23 cellular contexts compared by ENCODE assay signal in genomic region chr16:31496670-31497069, GRCh38. TPM values are rescaled to one million over a fixed set of nuclear protein-coding genes. Genes with fewer than 3 reads are reported as not detected.
A peak's percentile ranks its signal among the peaks of the same experiment; 100 is the strongest.
DNase-seq lines count a peak whose midpoint lies in the region; ATAC-seq and TF ChIP-seq lines count a peak whose summit lies in the region.
"Had no signal": no experiment of that assay in that cellular context is flagged by ENCODE, and none has a peak within 500 bp of the region (broad histone marks: within the 10 kb centered on the region; RNA-seq: fewer than 3 reads in every experiment).

No MANE protein-coding gene starts in this region.

- H3K27ac ChIP-seq in lower lobe of right lung, result peak overlapping the region; percentile 31
- H3K27ac ChIP-seq: A549; BLaER1 treated with 17β-estradiol and CSF1 and Interleukin-3, amounts not matched to agents 10 nM and 100 nM had no signal

- H3K4me1 ChIP-seq in lower lobe of right lung, result peaks cover 17% of the 10 kb centered on the region
- H3K4me1 ChIP-seq: A549, BE2C had no signal

- H3K36me3 ChIP-seq in lower lobe of right lung, result peaks cover 80% of the 10 kb centered on the region
- H3K36me3 ChIP-seq: BE2C had no signal

- no peak overlapping the region for H3K27ac Mint-ChIP-seq in chondrocyte (ENCODE audit: unreplicated experiment)
- H3K27ac Mint-ChIP-seq in stimulated activated effector memory CD8-positive, alpha-beta T cell treated with anti-CD3 and anti-CD28 coated beads, Interleukin-12 subunit alpha, Interleukin-12 subunit beta, amount 100 ng/mL, for 72 hours, result peak overlapping the region; percentile 70
- H3K27ac Mint-ChIP-seq: CD4-positive, alpha-beta T cell; HFFc6 had no signal

- peak; percentile 55 for DNase-seq in chondrocyte (ENCODE audit: low spot score)
- DNase-seq in lower lobe of right lung, result peak; percentile 81
- DNase-seq in stimulated activated effector memory CD8-positive, alpha-beta T cell treated with anti-CD3 and anti-CD28 coated beads, Interleukin-12 subunit alpha, Interleukin-12 subunit beta, amount 100 ng/mL, for 72 hours (ENCODE audit: low spot score in 2 of 2), result no peak
- no peak for DNase-seq in activated naive CD4-positive, alpha-beta T cell treated with Interleukin-2 at 50 U/mL for 16 hours
- no peak for DNase-seq in GM10248 (ENCODE audit: extremely low spot score)
- no peak for DNase-seq in cerebellar cortex (ENCODE audit: low spot score)
- DNase-seq: 8988T; ACHN; AML-193; BE2C; CD4-positive, alpha-beta T cell; DMS 273 treated with DMSO at 0.1 percent for 48 hours; DMS79; EL; GDM1; GOT3; HFFc6 had no signal

- no peak for TF ChIP-seq CTCF in chondrocyte (IDR thresholded peaks at IDR 0.05)
- no peak for TF ChIP-seq CTCF in lower lobe of right lung (IDR thresholded peaks at IDR 0.05)
- no peak for TF ChIP-seq CTCF in GM10248 (IDR thresholded peaks at IDR 0.05; ENCODE audit: control extremely low read depth, extremely low read depth, low read depth, missing control alignments)

- H3K36me3 Mint-ChIP-seq in chondrocyte (ENCODE audit: low read depth), result peaks cover 28% of the 10 kb centered on the region
- peaks cover 39% of the 10 kb centered on the region for H3K36me3 Mint-ChIP-seq in stimulated activated effector memory CD8-positive, alpha-beta T cell treated with anti-CD3 and anti-CD28 coated beads, Interleukin-12 subunit alpha, Interleukin-12 subunit beta, amount 100 ng/mL, for 72 hours

- H3K4me3 ChIP-seq in lower lobe of right lung, result no peak overlapping the region
- H3K4me3 ChIP-seq: A549; BLaER1 treated with 17β-estradiol and CSF1 and Interleukin-3, amounts not matched to agents 10 nM and 100 nM; HAP-1 had no signal

- no peak overlapping the region for H3K4me3 Mint-ChIP-seq in chondrocyte (ENCODE audit: unreplicated experiment)
- H3K4me3 Mint-ChIP-seq in stimulated activated effector memory CD8-positive, alpha-beta T cell treated with anti-CD3 and anti-CD28 coated beads, Interleukin-12 subunit alpha, Interleukin-12 subunit beta, amount 100 ng/mL, for 72 hours, result no peak overlapping the region
- H3K4me3 Mint-ChIP-seq: CD14-positive monocyte; CD4-positive, alpha-beta T cell; CD8-positive, alpha-beta memory T cell; HFFc6 had no signal

- ATAC-seq in lower lobe of right lung (peak; percentile 83 to 89), GM18505 (IDR thresholded peaks at IDR 0.05; ENCODE audit: unreplicated experiment) (no peak)
- no peak for ATAC-seq in stimulated activated effector memory CD8-positive, alpha-beta T cell treated with anti-CD3 and anti-CD28 coated beads, Interleukin-12 subunit alpha, Interleukin-12 subunit beta, amount 100 ng/mL, for 72 hours
- ATAC-seq: A549 had no signal

- no peaks in the 10 kb centered on the region for H3K4me1 Mint-ChIP-seq in chondrocyte (ENCODE audit: low read depth)
- peaks cover 10% of the 10 kb centered on the region for H3K4me1 Mint-ChIP-seq in stimulated activated effector memory CD8-positive, alpha-beta T cell treated with anti-CD3 and anti-CD28 coated beads, Interleukin-12 subunit alpha, Interleukin-12 subunit beta, amount 100 ng/mL, for 72 hours
- H3K4me1 Mint-ChIP-seq: CD14-positive monocyte had no signal

- POLR2A ChIA-PET in GM10248 (lab: Yijun Ruan, JAX), result no interaction called here

- H3K27me3 ChIP-seq in lower lobe of right lung (ENCODE audit: low read depth), result no peaks in the 10 kb centered on the region
- H3K27me3 ChIP-seq: BE2C; BLaER1 treated with 17β-estradiol and CSF1 and Interleukin-3, amounts not matched to agents 10 nM and 100 nM had no signal

- H3K9me3 ChIP-seq in lower lobe of right lung, result no peaks in the 10 kb centered on the region
- H3K9me3 ChIP-seq: A549; BE2C; BLaER1 treated with 17β-estradiol and CSF1 and Interleukin-3, amounts not matched to agents 10 nM and 100 nM; HAP-1 had no signal

- intact Hi-C loops in lower lobe of right lung (cut with DNase I), result no loop called here

- CTCF ChIA-PET in GM10248 (lab: Yijun Ruan, JAX), result interaction anchor here (0.9 to 1.9 kb wide), 2 partner anchors 10 to 36 kb away, joined by 3 to 5 read pairs; no protein-coding TSS in a partner anchor

- no peak for TF ChIP-seq POLR2A in GM18505 (IDR thresholded peaks at IDR 0.05; ENCODE audit: borderline replicate concordance, extremely low read depth, insufficient read depth, insufficient read length)

- no peaks in the 10 kb centered on the region for H3K27me3 Mint-ChIP-seq in chondrocyte (ENCODE audit: low read depth)
- H3K27me3 Mint-ChIP-seq: CD4-positive, alpha-beta T cell; CD8-positive, alpha-beta memory T cell had no signal

- no peaks in the 10 kb centered on the region for H3K9me3 Mint-ChIP-seq in chondrocyte (ENCODE audit: low read depth)
- no peaks in the 10 kb centered on the region for H3K9me3 Mint-ChIP-seq in stimulated activated effector memory CD8-positive, alpha-beta T cell treated with anti-CD3 and anti-CD28 coated beads, Interleukin-12 subunit alpha, Interleukin-12 subunit beta, amount 100 ng/mL, for 72 hours
- H3K9me3 Mint-ChIP-seq: CD14-positive monocyte; CD4-positive, alpha-beta T cell; CD8-positive, alpha-beta memory T cell; HFFc6 had no signal

RNA-seq across cellular contexts. Expression of gene RUSF1, which starts 11.5 kb away (rescaled TPM):
- total RNA-seq in chondrocyte, result 52.7 to 67.5 TPM (median 58.3 TPM) in 3 replicates
- 54.9 TPM for total RNA-seq in lower lobe of right lung

RNA-seq across cellular contexts. Expression of gene SLC5A2, which starts 13.7 kb away (rescaled TPM):
- not detected in 3 replicates for total RNA-seq in chondrocyte
- 2.0 TPM for total RNA-seq in lower lobe of right lung

RNA-seq across cellular contexts. Expression of gene TGFB1I1, which starts 24.7 kb away (rescaled TPM):
- total RNA-seq in chondrocyte (124 to 224 TPM (median 221 TPM) in 3 replicates), lower lobe of right lung (32.5 TPM)

RNA-seq across cellular contexts. Expression of gene AHSP, which starts 31.0 kb away (rescaled TPM):
- total RNA-seq in chondrocyte, result not detected in 3 replicates
- not detected for total RNA-seq in lower lobe of right lung
- total RNA-seq: CD4-positive, alpha-beta T cell; CD8-positive, alpha-beta memory T cell; HFFc6 had no signal

RNA-seq across cellular contexts. Expression of gene ARMC5, which starts 37.4 kb away (rescaled TPM):
- 12.2 to 13.2 TPM (median 12.4 TPM) in 3 replicates for total RNA-seq in chondrocyte
- total RNA-seq in lower lobe of right lung, result 9.6 TPM

Comparison
In these comparisons a context has a peak if more than half of its experiments do, and no peak if none do; other contexts are left out.
1. DNase-seq: peak in chondrocyte (single experiment) and lower lobe of right lung (single experiment); none in stimulated activated effector memory CD8-positive, alpha-beta T cell treated with anti-CD3 and anti-CD28 coated beads, Interleukin-12 subunit alpha, Interleukin-12 subunit beta, amount 100 ng/mL, for 72 hours (0 of 2), activated naive CD4-positive, alpha-beta T cell treated with Interleukin-2 at 50 U/mL for 16 hours (single experiment), GM10248 (single experiment) and cerebellar cortex (single experiment).
2. ATAC-seq: peak in lower lobe of right lung (2 of 2); none in stimulated activated effector memory CD8-positive, alpha-beta T cell treated with anti-CD3 and anti-CD28 coated beads, Interleukin-12 subunit alpha, Interleukin-12 subunit beta, amount 100 ng/mL, for 72 hours (single experiment) and GM18505 (single experiment).